Comparison of ENCODE assay signal across 10 cellular contexts in the genomic region with DNA sequence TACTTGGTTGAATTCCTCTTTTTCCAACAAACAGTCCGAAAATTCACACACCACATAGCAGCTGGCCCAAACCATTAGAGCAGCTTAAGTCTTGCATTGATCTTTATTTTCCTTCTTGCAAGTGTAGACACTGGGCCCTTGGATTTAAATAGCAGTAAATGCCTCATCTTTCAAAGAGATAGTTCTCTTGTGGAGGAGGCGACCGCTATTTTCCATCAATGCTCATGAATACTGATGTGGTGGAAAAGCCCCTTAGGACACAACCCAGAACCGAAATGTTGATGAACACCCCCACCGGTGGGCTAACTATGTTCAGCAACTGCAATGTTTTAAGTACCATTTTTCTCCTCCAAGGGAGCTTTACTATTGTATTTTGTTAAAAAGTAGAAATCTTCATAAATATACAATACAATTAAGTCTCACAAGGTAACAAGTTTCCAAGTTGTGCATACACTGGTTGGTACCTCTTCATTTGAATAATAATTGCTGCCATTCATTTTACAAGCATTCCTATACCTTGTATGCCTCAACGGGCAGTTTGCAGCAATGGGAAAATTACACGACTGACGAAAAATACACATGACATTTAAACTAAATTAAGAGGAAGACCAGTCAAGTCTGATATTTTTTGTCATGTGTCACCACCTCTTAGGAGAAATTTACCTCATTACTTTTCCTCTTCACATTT. TPM values are rescaled to one million over a fixed set of nuclear protein-coding genes. Genes with fewer than 3 reads are reported as not detected.
DNase-seq lines count a peak whose midpoint lies in the region; ATAC-seq and TF ChIP-seq lines count a peak whose summit lies in the region.
"Had no signal": no experiment of that assay in that cellular context is flagged by ENCODE, and none has a peak within 500 bp of the region (broad histone marks: within the 10 kb centered on the region; RNA-seq: fewer than 3 reads in every experiment).

No MANE protein-coding gene starts in this region.

- peak overlapping the region; percentile 86 for H3K27ac ChIP-seq in SU-DHL-6 (ENCODE audit: low read depth, low read length)
- H3K27ac ChIP-seq: colonic mucosa, gastroesophageal sphincter had no signal

- no peak for TF ChIP-seq CTCF in SU-DHL-6 (IDR thresholded peaks at IDR 0.05; ENCODE audit: insufficient read depth, low read length, poor library complexity, severe bottlenecking)
- no peak for TF ChIP-seq CTCF in natural killer cell (IDR thresholded peaks at IDR 0.05)

- no peak for DNase-seq in natural killer cell
- no peak for DNase-seq in anterior cingulate cortex (lab: John Stamatoyannopoulos, UW)
- no peak for DNase-seq in putamen (ENCODE audit: low spot score)
- DNase-seq in middle frontal gyrus (ENCODE audit: extremely low spot score, low spot score), result no peak
- DNase-seq: colonic mucosa had no signal

- no peaks in the 10 kb centered on the region for H3K27me3 Mint-ChIP-seq in natural killer cell (ENCODE audit: low read depth in 2 of 2)

- ATAC-seq in GM18502 (IDR thresholded peaks at IDR 0.05; ENCODE audit: poor library complexity, unreplicated experiment) (peak; percentile 3), GM21825 (IDR thresholded peaks at IDR 0.05; ENCODE audit: unreplicated experiment) (peak; percentile 31), natural killer cell (peak; percentile 7 to 31 (median 20))
- ATAC-seq: gastroesophageal sphincter had no signal

- H3K4me3 Mint-ChIP-seq in natural killer cell, result peak overlapping the region; percentile 88

- peaks cover 25 to 41% of the 10 kb centered on the region in 2 donors for H3K4me1 Mint-ChIP-seq in natural killer cell

- peak overlapping the region; percentile 29; the same call in 1 of the 2 replicates for H3K9ac ChIP-seq in SU-DHL-6 (ENCODE audit: low read length)

- intact Hi-C loops in natural killer cell (cut with micrococcal nuclease), result no loop called here

- H3K27me3 ChIP-seq in SU-DHL-6 (ENCODE audit: low read length), result no peaks in the 10 kb centered on the region
- H3K27me3 ChIP-seq: colonic mucosa, gastroesophageal sphincter had no signal

- peaks cover 8% of the 10 kb centered on the region for H3K36me3 ChIP-seq in SU-DHL-6 (ENCODE audit: low read length)
- H3K36me3 ChIP-seq: colonic mucosa, gastroesophageal sphincter had no signal

- peak overlapping the region; percentile 76 for H3K4me2 ChIP-seq in SU-DHL-6 (ENCODE audit: low read depth, low read length, poor library complexity, severe bottlenecking)

- peaks cover 95% of the 10 kb centered on the region for H3K79me2 ChIP-seq in SU-DHL-6 (ENCODE audit: insufficient read depth, low read length)

- peak overlapping the region; percentile 12 for H3K4me3 ChIP-seq in SU-DHL-6 (ENCODE audit: insufficient read depth, low read length, poor library complexity, severe bottlenecking)
- H3K4me3 ChIP-seq: colonic mucosa, gastroesophageal sphincter had no signal

- H3F3A ChIP-seq in SU-DHL-6 (ENCODE audit: insufficient read depth), result peaks cover 25% of the 10 kb centered on the region

- H3K9me3 ChIP-seq in SU-DHL-6 (ENCODE audit: insufficient read depth, low read length), result no peaks in the 10 kb centered on the region
- H3K9me3 ChIP-seq: colonic mucosa, gastroesophageal sphincter had no signal

- H2AFZ ChIP-seq in SU-DHL-6 (ENCODE audit: low read depth, low read length, severe bottlenecking), result no peak overlapping the region

- no peaks in the 10 kb centered on the region for H4K20me1 ChIP-seq in SU-DHL-6 (ENCODE audit: low read depth, low read length)

- H3K9me2 ChIP-seq in SU-DHL-6 (replicated peaks; ENCODE audit: insufficient read depth, low read length), result no peaks in the 10 kb centered on the region

- H3K9me3 Mint-ChIP-seq in natural killer cell, result no peaks in the 10 kb centered on the region

- H3K36me3 Mint-ChIP-seq in natural killer cell, result no peaks in the 10 kb centered on the region

- peak overlapping the region; percentile 83 to 93 for H3K27ac Mint-ChIP-seq in natural killer cell

RNA-seq across cellular contexts. Expression of a gene that starts 18.0 kb away (rescaled TPM):
- 100 to 1,000 TPM in 2 of 3 donors, 10 to 100 TPM in 1; 90.8 to 127 (median 118) TPM for total RNA-seq in natural killer cell

RNA-seq across cellular contexts. Expression of a gene that starts 58.9 kb away (rescaled TPM):
- total RNA-seq in natural killer cell, result not detected
- total RNA-seq: gastroesophageal sphincter, mononuclear cell had no signal
